9 cellular contexts compared by ENCODE assay signal in the genomic region with DNA sequence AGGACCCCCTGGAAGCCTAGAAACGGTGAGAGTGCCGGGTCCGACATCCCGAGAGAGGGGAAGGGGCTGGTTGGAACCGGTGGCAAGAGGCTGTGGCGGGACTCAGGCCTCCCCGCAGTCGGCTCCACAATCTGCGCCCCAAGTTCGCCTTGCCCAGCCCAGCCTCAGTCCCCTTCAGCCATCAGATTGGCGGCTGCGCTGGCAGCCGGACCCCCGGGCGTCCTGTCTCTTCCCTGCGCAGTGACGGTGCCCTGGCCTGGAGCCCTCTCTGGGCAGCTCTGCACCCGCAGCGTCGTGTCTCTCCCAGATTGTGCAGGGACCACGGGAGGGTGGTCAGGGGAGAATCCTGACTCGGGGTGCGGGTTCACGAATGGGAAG. TPM values are rescaled to one million over a fixed set of nuclear protein-coding genes. Genes with fewer than 3 reads are reported as not detected.
DNase-seq lines count a peak whose midpoint lies in the region; ATAC-seq and TF ChIP-seq lines count a peak whose summit lies in the region.
"Had no signal": no experiment of that assay in that cellular context is flagged by ENCODE, and none has a peak within 500 bp of the region (broad histone marks: within the 10 kb centered on the region; RNA-seq: fewer than 3 reads in every experiment).

No MANE protein-coding gene starts in this region.

- no peaks in the 10 kb centered on the region for H3K27me3 ChIP-seq in kidney epithelial cell (ENCODE audit: control insufficient read depth, insufficient read depth, low read length)
- no peaks in the 10 kb centered on the region for H3K27me3 ChIP-seq in tibial nerve

- ATAC-seq in HG02588 (IDR thresholded peaks at IDR 0.05; ENCODE audit: unreplicated experiment), result no peak

- TF ChIP-seq CTCF in kidney epithelial cell (IDR thresholded peaks at IDR 0.05; ENCODE audit: insufficient read depth, low read length, poor library complexity, severe bottlenecking) (no peak), tibial nerve (IDR thresholded peaks at IDR 0.05) (no peak)

- peak; percentile 9 for DNase-seq in activated gamma-delta T cell (lab: John Stamatoyannopoulos, UW)
- no peak for DNase-seq in activated gamma-delta T cell treated with Interleukin-2 at 50 U/mL for 16 hours
- DNase-seq in activated CD4-positive, alpha-beta memory T cell treated with anti-CD3 and anti-CD28 coated beads for 36 hours, result peak; percentile 17
- DNase-seq in kidney epithelial cell (ENCODE audit: low read depth), result no peak
- DNase-seq in tibial nerve (ENCODE audit: low spot score in 2 of 2), result no peak
- no peak for DNase-seq in SK-N-DZ (ENCODE audit: low spot score)
- no peak for DNase-seq in KG1 (lab: John Stamatoyannopoulos, UW)

- no peaks in the 10 kb centered on the region for H3K27me3 Mint-ChIP-seq in activated CD4-positive, alpha-beta memory T cell treated with anti-CD3 and anti-CD28 coated beads for 36 hours

- peaks cover 0 to 8% (median 2%) of the 10 kb centered on the region in 4 donors for H3K4me1 ChIP-seq in tibial nerve

- peak overlapping the region; percentile 87 for H3K4me3 Mint-ChIP-seq in activated CD4-positive, alpha-beta memory T cell treated with anti-CD3 and anti-CD28 coated beads for 36 hours

- peaks cover 4% of the 10 kb centered on the region for H3K36me3 Mint-ChIP-seq in activated CD4-positive, alpha-beta memory T cell treated with anti-CD3 and anti-CD28 coated beads for 36 hours

- TF ChIP-seq POLR2A in tibial nerve (IDR thresholded peaks at IDR 0.05), result no peak

- POLR2A ChIA-PET in activated CD4-positive, alpha-beta memory T cell treated with anti-CD3 and anti-CD28 coated beads for 36 hours (lab: Charles Lee), result no interaction called here

- peak overlapping the region; percentile 88 for H3K4me3 ChIP-seq in kidney epithelial cell (ENCODE audit: low read depth, low read length)
- H3K4me3 ChIP-seq in tibial nerve, result peak overlapping the region; percentile 26 to 74 (median 53)

- H3K27ac ChIP-seq in tibial nerve, result no peak overlapping the region

- peak overlapping the region; percentile 74 for H3K27ac Mint-ChIP-seq in activated CD4-positive, alpha-beta memory T cell treated with anti-CD3 and anti-CD28 coated beads for 36 hours

- CTCF ChIA-PET in activated CD4-positive, alpha-beta memory T cell treated with anti-CD3 and anti-CD28 coated beads for 36 hours (lab: Charles Lee), result no interaction called here

- H3K36me3 ChIP-seq in kidney epithelial cell (ENCODE audit: control insufficient read depth, insufficient read depth, low read length) (no peaks in the 10 kb centered on the region), tibial nerve (no peaks in the 10 kb centered on the region)

- 0 to 2% methylated on average over 12 to 17 of the region's 24 CpGs for whole genome bisulfite sequencing in tibial nerve, 2 donors

- no peaks in the 10 kb centered on the region for H3K4me1 Mint-ChIP-seq in activated CD4-positive, alpha-beta memory T cell treated with anti-CD3 and anti-CD28 coated beads for 36 hours (ENCODE audit: low read depth)

- intact Hi-C loops in activated CD4-positive, alpha-beta memory T cell treated with anti-CD3 and anti-CD28 coated beads for 36 hours (cut with micrococcal nuclease), result no loop called here

- peaks cover 2% of the 10 kb centered on the region for H3K9me3 Mint-ChIP-seq in activated CD4-positive, alpha-beta memory T cell treated with anti-CD3 and anti-CD28 coated beads for 36 hours

- peaks cover 0 to 20% (median 0%) of the 10 kb centered on the region in 4 donors for H3K9me3 ChIP-seq in tibial nerve

- no peak for TF ChIP-seq EP300 in tibial nerve (IDR thresholded peaks at IDR 0.05)

RNA-seq across cellular contexts. Expression of gene ZNF492, which starts 0.3 kb away (rescaled TPM):
- 1 to 10 TPM; 1.6 to 1.9 TPM for total RNA-seq in activated CD4-positive, alpha-beta memory T cell treated with anti-CD3 and anti-CD28 coated beads for 36 hours
- total RNA-seq in kidney epithelial cell, result 0.71 and 0.89 TPM in 2 replicates
- under 1 TPM; under 0.01 to 0.78 (median 0.32) TPM for total RNA-seq in tibial nerve
- polyA plus RNA-seq in SK-N-DZ (2014; cell fraction: cytosol; rRNA removed), result 3.5 and 4.0 TPM in 2 replicates
- 2.6 and 3.8 TPM in 2 replicates for polyA plus RNA-seq in SK-N-DZ (2014; cell fraction: nucleus; rRNA removed)
- total RNA-seq: H1 had no signal
- polyA plus RNA-seq: H1 had no signal

Comparison
In these comparisons a context has a peak if more than half of its experiments do, and no peak if none do; other contexts are left out.
1. DNase-seq: peak in activated gamma-delta T cell (single experiment) and activated CD4-positive, alpha-beta memory T cell treated with anti-CD3 and anti-CD28 coated beads for 36 hours (single experiment); none in activated gamma-delta T cell treated with Interleukin-2 at 50 U/mL for 16 hours (single experiment), kidney epithelial cell (single experiment), tibial nerve (0 of 2), SK-N-DZ (single experiment) and KG1 (single experiment).